1 cellular context compared by ENCODE assay signal in the genomic region with DNA sequence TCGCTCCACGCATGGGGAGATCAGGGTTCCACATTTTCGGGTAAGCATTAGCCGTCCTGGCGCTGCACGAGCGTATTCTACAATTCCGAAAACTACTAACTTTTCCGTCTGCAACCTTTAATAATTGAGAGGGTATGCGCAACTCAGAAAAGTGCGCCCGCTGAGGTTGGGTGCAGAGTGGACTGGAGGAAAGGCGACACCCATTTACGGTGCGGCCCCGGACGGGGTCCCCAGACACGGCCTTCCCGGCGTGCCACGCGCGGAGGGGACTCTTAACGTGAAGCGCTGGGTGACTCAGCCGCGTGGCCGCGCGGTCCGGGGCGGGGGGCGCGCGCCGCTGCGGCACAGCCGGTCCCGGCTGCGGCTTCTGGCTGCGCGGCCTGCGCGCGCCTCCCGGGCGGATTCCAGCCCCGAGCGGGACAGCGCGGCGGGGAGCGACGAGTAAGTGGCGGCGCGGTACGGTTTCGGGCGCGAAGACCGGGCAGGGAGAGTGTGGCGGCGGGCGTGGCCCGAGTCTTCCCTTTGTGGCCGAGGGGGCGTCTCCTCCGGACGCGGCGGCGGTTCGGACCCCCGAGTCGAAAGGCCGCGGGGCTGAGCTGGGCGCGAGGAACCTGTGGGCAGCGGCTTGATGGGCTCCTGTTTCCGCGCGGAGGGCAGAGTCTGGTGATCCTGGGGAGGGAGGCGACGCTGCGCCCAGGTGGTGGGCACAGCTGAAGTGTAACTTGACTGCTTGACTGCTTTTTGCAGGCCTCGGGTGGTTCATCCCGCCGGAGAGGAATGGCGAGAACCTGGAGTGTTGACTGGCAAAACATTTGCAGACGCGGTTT.
TF ChIP-seq lines count a peak whose summit lies in the region.

A gene (plus strand): TSS at position 330 of the 827 bp plus-strand sequence. CDS start 27,098 bp downstream, outside the sequence.
A gene with protein sequence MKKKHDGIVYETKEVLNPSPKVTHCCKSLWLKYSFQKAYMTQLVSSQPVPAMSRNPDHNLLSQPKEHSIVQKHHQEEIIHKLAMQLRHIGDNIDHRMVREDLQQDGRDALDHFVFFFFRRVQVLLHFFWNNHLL (minus strand): TSS at position 184 of the 827 bp plus-strand sequence. CDS start 16,772 bp downstream, outside the sequence.

TF ChIP-seq in endothelial cell of umbilical vein, 7 proteins besides CTCF, POLR2A, EP300 and RAD21 (continued from another document):
- TF ChIP-seq MYC (IDR thresholded peaks at IDR 0.05; ENCODE audit: low read depth, low read length) (no peak), POLR2AphosphoS5 (IDR thresholded peaks at IDR 0.05; ENCODE audit: insufficient read depth, low read depth, low read length) (peak; percentile 93), FOS (IDR thresholded peaks at IDR 0.05; ENCODE audit: borderline replicate concordance, insufficient read depth, low read length) (peak; percentile 92), EZH2 (IDR thresholded peaks at IDR 0.05; ENCODE audit: borderline replicate concordance, low read depth, low read length, severe bottlenecking) (no peak), GATA2 (IDR thresholded peaks at IDR 0.05; ENCODE audit: insufficient read depth, insufficient read length, low read depth, low read length) (no peak)
